ENCODE assay signal across 1 cellular context in genomic region chr4:77156533-77156911, GRCh38.
TF ChIP-seq lines count a peak whose summit lies in the region.

No MANE protein-coding gene starts in this region.

TF ChIP-seq in H1, 55 proteins besides CTCF, POLR2A, EP300 and RAD21 (continued from another document):
- TF ChIP-seq TBP (IDR thresholded peaks at IDR 0.05; ENCODE audit: low read depth, low read length), result peak; percentile 58; the same call in 1 of the 2 replicates
- TF ChIP-seq JUN (IDR thresholded peaks at IDR 0.05; ENCODE audit: low read depth, low read length), result no peak
- TF ChIP-seq BACH1 (IDR thresholded peaks at IDR 0.05; ENCODE audit: low read length), result 0 out of 2 replicates have a peak, but pooled peaks have one; percentile 43
- TF ChIP-seq, protein P1, sequence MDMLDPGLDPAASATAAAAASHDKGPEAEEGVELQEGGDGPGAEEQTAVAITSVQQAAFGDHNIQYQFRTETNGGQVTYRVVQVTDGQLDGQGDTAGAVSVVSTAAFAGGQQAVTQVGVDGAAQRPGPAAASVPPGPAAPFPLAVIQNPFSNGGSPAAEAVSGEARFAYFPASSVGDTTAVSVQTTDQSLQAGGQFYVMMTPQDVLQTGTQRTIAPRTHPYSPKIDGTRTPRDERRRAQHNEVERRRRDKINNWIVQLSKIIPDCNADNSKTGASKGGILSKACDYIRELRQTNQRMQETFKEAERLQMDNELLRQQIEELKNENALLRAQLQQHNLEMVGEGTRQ (IDR thresholded peaks at IDR 0.05; ENCODE audit: low read length), result no peak
- peak; percentile 37; the same call in 1 of the 2 replicates for TF ChIP-seq CREB1 (IDR thresholded peaks at IDR 0.05)
- TF ChIP-seq TAF1 (IDR thresholded peaks at IDR 0.05; ENCODE audit: low read depth, low read length), result peak; percentile 76; the same call in 1 of the 2 replicates
- 0 out of 4 replicates have a peak, but pooled peaks of 1 of the 2 experiments have one; percentile 56 for TF ChIP-seq HDAC2 (IDR thresholded peaks at IDR 0.05; ENCODE audit: borderline replicate concordance in 1 of 2, low read depth in 2 of 2, low read length in 2 of 2)
- TF ChIP-seq GABPA (IDR thresholded peaks at IDR 0.05; ENCODE audit: borderline replicate concordance, insufficient read depth, low read length), result no peak
- TF ChIP-seq POLR2AphosphoS5 (IDR thresholded peaks at IDR 0.05; ENCODE audit: low read depth, low read length), result peak; percentile 88
